Comparison of ENCODE assay signal across 10 cellular contexts in the genomic region with DNA sequence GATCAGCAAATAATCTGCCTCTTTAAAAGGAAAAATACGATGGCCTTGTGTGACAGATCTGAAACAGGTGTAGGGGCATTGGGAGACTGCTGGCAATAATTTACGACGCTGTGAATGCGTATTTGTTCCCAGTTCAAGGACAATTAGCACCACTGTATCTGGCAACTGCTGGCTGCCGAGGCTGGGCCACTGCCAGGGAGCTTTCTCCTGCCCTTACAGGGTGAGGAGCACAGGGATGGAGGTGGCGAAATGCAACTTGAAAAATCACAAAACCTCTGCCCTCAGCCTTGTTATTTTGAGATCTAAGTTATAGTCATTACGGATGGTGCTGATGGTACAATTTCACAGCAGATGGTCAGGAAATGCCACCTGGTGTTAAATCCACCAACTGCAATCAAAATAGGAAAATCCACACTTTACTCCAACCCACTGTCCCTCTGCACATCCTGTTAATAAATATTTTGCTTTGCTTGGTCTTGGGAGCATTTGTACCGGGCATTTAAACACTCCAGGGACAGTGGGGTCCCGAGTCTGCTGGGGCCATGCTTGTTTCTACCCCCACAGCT. TPM values are rescaled to one million over a fixed set of nuclear protein-coding genes. Genes with fewer than 3 reads are reported as not detected.
DNase-seq lines count a peak whose midpoint lies in the region; ATAC-seq and TF ChIP-seq lines count a peak whose summit lies in the region.
"Had no signal": no experiment of that assay in that cellular context is flagged by ENCODE, and none has a peak within 500 bp of the region (broad histone marks: within the 10 kb centered on the region; RNA-seq: fewer than 3 reads in every experiment).

No MANE protein-coding gene starts in this region.

- H3K9ac ChIP-seq in Loucy (ENCODE audit: low read depth, low read length, poor library complexity, severe bottlenecking), result no peak overlapping the region

- H3K36me3 ChIP-seq in Loucy (ENCODE audit: insufficient read depth, low read length) (no peaks in the 10 kb centered on the region), adrenal gland (replicated peaks in 1 of 2) (no peaks in the 10 kb centered on the region)
- H3K36me3 ChIP-seq: HAP-1 had no signal

- no peaks in the 10 kb centered on the region for H3K79me2 ChIP-seq in Loucy (ENCODE audit: insufficient read depth, low read length)

- CTCF ChIA-PET in AG04450 (lab: Charles Lee), result no interaction called here
- CTCF ChIA-PET in activated CD8-positive, alpha-beta T cell treated with anti-CD3 and anti-CD28 coated beads, Interleukin-2, amount 10 ng/mL, durations not matched to agents 7 days and 5 days (lab: Charles Lee), result no interaction called here

- peak overlapping the region; percentile 5 for H3K4me2 ChIP-seq in Loucy (ENCODE audit: low read depth, low read length, poor library complexity, severe bottlenecking)

- no peaks in the 10 kb centered on the region for H3K9me3 ChIP-seq in AG04450 (ENCODE audit: control insufficient read depth, insufficient read depth, low read length)
- no peaks in the 10 kb centered on the region for H3K9me3 ChIP-seq in Loucy (ENCODE audit: insufficient read depth, low read depth, low read length)
- no peaks in the 10 kb centered on the region for H3K9me3 ChIP-seq in adrenal gland (replicated peaks in 1 of 3)
- H3K9me3 ChIP-seq: HAP-1 had no signal

- no peak for DNase-seq in AG04450 (ENCODE audit: low read depth, low spot score)
- DNase-seq in adrenal gland, result peak in 5 of 7 donors; percentile 44 to 79 (median 64)
- DNase-seq in iris pigment epithelial cell (ENCODE audit: low read depth), result peak; percentile 21
- no peak for DNase-seq in activated effector memory CD4-positive, alpha-beta T cell treated with Interleukin-2 at 50 U/mL for 16 hours
- DNase-seq in activated CD8-positive, alpha-beta T cell treated with anti-CD3 and anti-CD28 coated beads, Interleukin-2, amount 10 ng/mL, durations not matched to agents 7 days and 5 days, result no peak
- DNase-seq: NCI-H2107 had no signal

- H3F3A ChIP-seq in Loucy (ENCODE audit: low read depth), result no peaks in the 10 kb centered on the region

- ATAC-seq in GM19452 (IDR thresholded peaks at IDR 0.05; ENCODE audit: unreplicated experiment), result no peak
- ATAC-seq in HG02642 (IDR thresholded peaks at IDR 0.05; ENCODE audit: poor library complexity, unreplicated experiment), result no peak
- ATAC-seq in activated CD8-positive, alpha-beta T cell treated with anti-CD3 and anti-CD28 coated beads, Interleukin-2, amount 10 ng/mL, durations not matched to agents 7 days and 5 days, result no peak

- H3K36me3 Mint-ChIP-seq in activated CD8-positive, alpha-beta T cell treated with anti-CD3 and anti-CD28 coated beads, Interleukin-2, amount 10 ng/mL, durations not matched to agents 7 days and 5 days (ENCODE audit: low read depth), result no peaks in the 10 kb centered on the region

- no peaks in the 10 kb centered on the region for H3K9me2 ChIP-seq in Loucy (replicated peaks; ENCODE audit: low read depth, low read length)

- no peak for TF ChIP-seq POLR2A in adrenal gland (IDR thresholded peaks at IDR 0.05)

- no peaks in the 10 kb centered on the region for H3K9me3 Mint-ChIP-seq in activated CD8-positive, alpha-beta T cell treated with anti-CD3 and anti-CD28 coated beads, Interleukin-2, amount 10 ng/mL, durations not matched to agents 7 days and 5 days (ENCODE audit: insufficient read depth)

- 52 to 71% (median 55%) methylated on average over 9 of the region's 9 CpGs for WGBS in adrenal gland, 4 donors

- intact Hi-C loops in adrenal gland (cut with DNase I), result no loop called here

- H3K4me3 Mint-ChIP-seq in activated CD8-positive, alpha-beta T cell treated with anti-CD3 and anti-CD28 coated beads, Interleukin-2, amount 10 ng/mL, durations not matched to agents 7 days and 5 days, result no peak overlapping the region

- no peaks in the 10 kb centered on the region for H3K27me3 ChIP-seq in AG04450 (ENCODE audit: control insufficient read depth, insufficient read depth, low read length)
- no peaks in the 10 kb centered on the region for H3K27me3 ChIP-seq in Loucy (ENCODE audit: insufficient read depth, low read length, poor library complexity, severe bottlenecking)
- no peaks in the 10 kb centered on the region for H3K27me3 ChIP-seq in adrenal gland

- H3K27ac Mint-ChIP-seq in activated CD8-positive, alpha-beta T cell treated with anti-CD3 and anti-CD28 coated beads, Interleukin-2, amount 10 ng/mL, durations not matched to agents 7 days and 5 days, result no peak overlapping the region

- peaks cover 44% of the 10 kb centered on the region for H3K4me1 ChIP-seq in Loucy (ENCODE audit: insufficient read depth, low read length, poor library complexity, severe bottlenecking)
- no peaks in the 10 kb centered on the region for H3K4me1 ChIP-seq in adrenal gland (replicated peaks in 1 of 2)

- H3K27me3 Mint-ChIP-seq in activated CD8-positive, alpha-beta T cell treated with anti-CD3 and anti-CD28 coated beads, Interleukin-2, amount 10 ng/mL, durations not matched to agents 7 days and 5 days (ENCODE audit: low read depth), result peaks cover 23% of the 10 kb centered on the region

- peak; percentile 46 for TF ChIP-seq CTCF in AG04450 (IDR thresholded peaks at IDR 0.05; ENCODE audit: low read depth, low read length)
- TF ChIP-seq CTCF in Loucy (conservative IDR thresholded peaks at IDR 0.05; ENCODE audit: low read length), result peak; percentile 51
- TF ChIP-seq CTCF in adrenal gland (IDR thresholded peaks at IDR 0.05), result peak in 1 of 6 experiments; percentile 33

- no peak overlapping the region for H3K4me3 ChIP-seq in AG04450 (ENCODE audit: low read depth, low read length)
- no peak overlapping the region for H3K4me3 ChIP-seq in Loucy (ENCODE audit: low read length, poor library complexity, severe bottlenecking)
- no peak overlapping the region for H3K4me3 ChIP-seq in adrenal gland
- H3K4me3 ChIP-seq: HAP-1 had no signal

- no peaks in the 10 kb centered on the region for H3K4me1 Mint-ChIP-seq in activated CD8-positive, alpha-beta T cell treated with anti-CD3 and anti-CD28 coated beads, Interleukin-2, amount 10 ng/mL, durations not matched to agents 7 days and 5 days (ENCODE audit: low read depth)

- POLR2A ChIA-PET in AG04450 (lab: Yijun Ruan, JAX), result no interaction called here
- POLR2A ChIA-PET in activated CD8-positive, alpha-beta T cell treated with anti-CD3 and anti-CD28 coated beads, Interleukin-2, amount 10 ng/mL, durations not matched to agents 7 days and 5 days (lab: Charles Lee), result no interaction called here

- no peak overlapping the region for H2AFZ ChIP-seq in Loucy (ENCODE audit: low read length)

- no peak overlapping the region for H3K27ac ChIP-seq in AG04450 (ENCODE audit: low read depth, low read length)
- no peak overlapping the region for H3K27ac ChIP-seq in adrenal gland

- no peaks in the 10 kb centered on the region for H4K20me1 ChIP-seq in Loucy (ENCODE audit: insufficient read depth, low read length, poor library complexity, severe bottlenecking)

RNA-seq across cellular contexts. Expression of a gene that starts 6.4 kb away (rescaled TPM):
- polyA plus RNA-seq in AG04450 (2011; rRNA removed) (0.21 and 0.22 TPM in 2 replicates), adrenal gland (under 1 TPM; 0.46 to 0.84 (median 0.48) TPM)
- polyA minus RNA-seq in AG04450 (2011; rRNA and poly(A)+ RNA removed), result 0.13 and 0.14 TPM in 2 replicates
- under 1 TPM; 0.35 to 0.90 (median 0.69) TPM for total RNA-seq in adrenal gland
- total RNA-seq in activated CD8-positive, alpha-beta T cell treated with anti-CD3 and anti-CD28 coated beads, Interleukin-2, amount 10 ng/mL, durations not matched to agents 7 days and 5 days, result under 1 TPM; 0.13 to 0.26 TPM

RNA-seq across cellular contexts. Expression of a gene that starts 20.9 kb away (rescaled TPM):
- polyA plus RNA-seq in AG04450 (2011; rRNA removed) (28.0 and 35.2 TPM in 2 replicates), adrenal gland (10 to 100 TPM; 37.9 to 63.0 (median 61.0) TPM)
- 24.0 and 33.9 TPM in 2 replicates for polyA minus RNA-seq in AG04450 (2011; rRNA and poly(A)+ RNA removed)
- 10 to 100 TPM; 27.7 to 82.2 (median 55.7) TPM for total RNA-seq in adrenal gland
- total RNA-seq in activated CD8-positive, alpha-beta T cell treated with anti-CD3 and anti-CD28 coated beads, Interleukin-2, amount 10 ng/mL, durations not matched to agents 7 days and 5 days, result 10 to 100 TPM; 48.2 to 49.6 TPM

Comparison
In these comparisons a context has a peak if more than half of its experiments do, and no peak if none do; other contexts are left out.
1. DNase-seq: peak in adrenal gland (5 of 7) and iris pigment epithelial cell (single experiment); none in AG04450 (single experiment), activated effector memory CD4-positive, alpha-beta T cell treated with Interleukin-2 at 50 U/mL for 16 hours (single experiment) and activated CD8-positive, alpha-beta T cell treated with anti-CD3 and anti-CD28 coated beads, Interleukin-2, amount 10 ng/mL, durations not matched to agents 7 days and 5 days (single experiment).